29 cellular contexts compared by ENCODE assay signal in the genomic region with DNA sequence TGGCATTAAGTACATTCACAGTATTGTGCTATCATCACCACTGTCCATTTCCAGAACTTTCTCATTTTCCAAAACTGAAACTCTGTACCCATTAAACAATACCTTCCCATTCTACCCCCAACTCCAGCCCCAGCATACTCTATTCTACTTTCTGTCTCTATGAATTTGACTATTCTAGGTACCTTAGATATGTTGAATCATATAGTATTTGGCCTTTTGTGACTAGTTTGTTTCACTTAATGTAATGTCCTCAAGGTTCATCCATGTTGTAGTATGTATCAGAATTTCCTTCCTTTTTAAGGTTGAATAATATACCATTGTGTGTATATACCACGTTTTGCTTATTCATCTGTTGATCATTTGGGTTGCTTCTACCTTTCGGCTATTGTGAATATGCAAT.
"Had no signal": no experiment of that assay in that cellular context is flagged by ENCODE, and none has a peak within 500 bp of the region (broad histone marks: within the 10 kb centered on the region; RNA-seq: fewer than 3 reads in every experiment).

No MANE protein-coding gene starts in this region.

- H3K9me3 Mint-ChIP-seq: activated CD8-positive, alpha-beta T cell treated with anti-CD3 and anti-CD28 coated beads for 36 hours; activated naive CD4-positive, alpha-beta T cell treated with anti-CD3 and anti-CD28 coated beads, Interleukin-2, amount 10 ng/mL, durations not matched to agents 7 days and 5 days; brain; T-helper 1 cell treated with Interleukin-12 subunit alpha and Interleukin-12 subunit beta and Interleukin-4 antibody, amounts not matched to agents 30 μg/mL and 1 μg/mL, for 36 hours; T-helper 2 cell treated with Interferon-gamma antibody and Interleukin-4, amounts not matched to agents 5 μg/mL and 100 μg/mL, for 36 hours had no signal

- ATAC-seq: activated CD8-positive, alpha-beta T cell treated with anti-CD3 and anti-CD28 coated beads for 36 hours; PC-3 had no signal

- H3K9me3 ChIP-seq: Peyer's patch, SJSA1, SK-N-SH had no signal

- H3K27me3 ChIP-seq: Peyer's patch, SJSA1 had no signal

- H3K27ac Mint-ChIP-seq: activated CD8-positive, alpha-beta T cell treated with anti-CD3 and anti-CD28 coated beads for 36 hours; activated naive CD4-positive, alpha-beta T cell treated with anti-CD3 and anti-CD28 coated beads, Interleukin-2, amount 10 ng/mL, durations not matched to agents 7 days and 5 days; T-helper 1 cell treated with Interleukin-12 subunit alpha and Interleukin-12 subunit beta and Interleukin-4 antibody, amounts not matched to agents 30 μg/mL and 1 μg/mL, for 36 hours; T-helper 2 cell treated with Interferon-gamma antibody and Interleukin-4, amounts not matched to agents 5 μg/mL and 100 μg/mL, for 36 hours had no signal

- H3K4me3 ChIP-seq: Peyer's patch, SJSA1 had no signal

- H3K4me1 ChIP-seq: SJSA1 had no signal

- H3K4me3 Mint-ChIP-seq: activated CD8-positive, alpha-beta T cell treated with anti-CD3 and anti-CD28 coated beads for 36 hours; activated naive CD4-positive, alpha-beta T cell treated with anti-CD3 and anti-CD28 coated beads, Interleukin-2, amount 10 ng/mL, durations not matched to agents 7 days and 5 days; brain; T-helper 1 cell treated with Interleukin-12 subunit alpha and Interleukin-12 subunit beta and Interleukin-4 antibody, amounts not matched to agents 30 μg/mL and 1 μg/mL, for 36 hours; T-helper 2 cell treated with Interferon-gamma antibody and Interleukin-4, amounts not matched to agents 5 μg/mL and 100 μg/mL, for 36 hours had no signal

- DNase-seq: activated CD8-positive, alpha-beta T cell treated with anti-CD3 and anti-CD28 coated beads for 36 hours; activated gamma-delta T cell treated with Interleukin-2 at 50 U/mL for 16 hours; activated naive CD4-positive, alpha-beta T cell treated with anti-CD3 and anti-CD28 coated beads, Interleukin-2, amount 10 ng/mL, durations not matched to agents 7 days and 5 days; activated T-cell treated with anti-CD3 and anti-CD28 coated beads, Interleukin-2, amount 50 U/mL, for 48 hours; anterior cingulate cortex; central memory CD4-positive, alpha-beta T cell; MM.1S; MV-4-11; NCI-H1092; NCI-H1417; NCI-H146; NCI-H187; NCI-H2029 treated with DMSO at 0.1 percent for 48 hours; NCI-H2107; NCI-H2171; NCI-H510A; NCI-H526; NCI-H748 treated with DMSO at 0.1 percent for 48 hours; NK-92 treated with Interleukin-12 subunit alpha and Interleukin-12 subunit beta, amount 100 ng/mL, for 24 hours; PC-3; Peyer's patch; RPMI8226; SHP77 treated with DMSO at 0.1 percent for 48 hours; SK-N-SH had no signal

- H3K27ac ChIP-seq: KMS-11, SJSA1 had no signal

- H3K27me3 Mint-ChIP-seq: activated CD8-positive, alpha-beta T cell treated with anti-CD3 and anti-CD28 coated beads for 36 hours; activated naive CD4-positive, alpha-beta T cell treated with anti-CD3 and anti-CD28 coated beads, Interleukin-2, amount 10 ng/mL, durations not matched to agents 7 days and 5 days; brain had no signal
